ENCODE assay signal across 33 cellular contexts in the genomic region with DNA sequence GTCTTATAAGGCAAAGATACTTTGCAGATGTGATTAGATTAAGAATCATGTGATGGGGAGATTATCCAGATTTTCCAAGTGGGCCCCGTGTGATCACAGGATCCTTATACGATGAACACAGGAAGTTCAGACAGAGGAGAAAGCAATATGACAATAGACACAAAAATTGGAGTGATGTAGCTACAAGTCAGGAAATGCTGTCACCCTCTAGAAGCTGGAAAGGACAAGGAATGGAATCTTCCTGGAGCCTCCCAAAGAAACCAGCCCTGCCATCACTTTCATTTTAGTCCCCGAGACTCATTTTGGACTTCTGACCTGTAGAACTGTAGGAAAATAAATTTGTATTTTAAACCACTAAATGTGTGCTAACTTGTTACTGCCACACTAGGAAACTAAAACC.
"Had no signal": no experiment of that assay in that cellular context is flagged by ENCODE, and none has a peak within 500 bp of the region (broad histone marks: within the 10 kb centered on the region; RNA-seq: fewer than 3 reads in every experiment).

No MANE protein-coding gene starts in this region.

- H3K9me2 ChIP-seq: SK-N-SH had no signal

- H3K27me3 ChIP-seq: ascending aorta, cardiac muscle cell, SJSA1 had no signal

- H3K27ac ChIP-seq: ascending aorta, cardiac muscle cell, SJSA1 had no signal

- H3K9me3 ChIP-seq: ascending aorta, SJSA1, SK-N-SH had no signal

- H3K4me1 Mint-ChIP-seq: activated CD4-positive, alpha-beta T cell treated with anti-CD3 and anti-CD28 coated beads, Interleukin-2, amount 10 ng/mL, durations not matched to agents 24 days and 14 days; activated naive CD4-positive, alpha-beta T cell treated with anti-CD3 and anti-CD28 coated beads, Interleukin-2, amount 50 U/mL, for 24 hours; activated naive CD8-positive, alpha-beta T cell treated with anti-CD3 and anti-CD28 coated beads, Interleukin-2, amount 10 ng/mL, durations not matched to agents 7 days and 5 days; activated T-helper 17 cell treated with anti-CD3 and anti-CD28 coated beads, Interleukin-2, amount 50 U/mL, for 72 hours; central memory CD8-positive, alpha-beta T cell had no signal

- DNase-seq: activated CD4-positive, alpha-beta T cell treated with anti-CD3 and anti-CD28 coated beads, Interleukin-2, amount 10 ng/mL, durations not matched to agents 24 days and 14 days; activated CD4-positive, alpha-beta T cell treated with anti-CD3 and anti-CD28 coated beads, Interleukin-2, amount 50 U/mL, for 4 hours; activated CD8-positive, alpha-beta T cell treated with anti-CD3 and anti-CD28 coated beads for 36 hours; activated gamma-delta T cell; activated naive CD4-positive, alpha-beta T cell treated with Interleukin-2 at 50 U/mL for 16 hours; activated naive CD8-positive, alpha-beta T cell treated with anti-CD3 and anti-CD28 coated beads, Interleukin-2, amount 10 ng/mL, durations not matched to agents 7 days and 5 days; activated T-cell treated with anti-CD3 and anti-CD28 coated beads, Interleukin-2, amount 50 U/mL, for 1 hour; activated T-cell treated with anti-CD3 and anti-CD28 coated beads, Interleukin-2, amount 50 U/mL, for 72 hours; amygdala; Kasumi-1; MM.1S; MV-4-11; NCI-H1092; NCI-H1417; NCI-H146; NCI-H187; NCI-H2029 treated with DMSO at 0.1 percent for 48 hours; NCI-H2107; NCI-H2171; NCI-H446; NCI-H510A treated with DMSO at 0.1 percent for 48 hours; NCI-H69; OCI-M1; SHP77 treated with DMSO at 0.1 percent for 48 hours; SK-N-SH had no signal

- H3K4me3 Mint-ChIP-seq: activated CD4-positive, alpha-beta T cell treated with anti-CD3 and anti-CD28 coated beads, Interleukin-2, amount 10 ng/mL, durations not matched to agents 24 days and 14 days; activated CD8-positive, alpha-beta T cell treated with anti-CD3 and anti-CD28 coated beads for 36 hours; activated naive CD4-positive, alpha-beta T cell treated with anti-CD3 and anti-CD28 coated beads, Interleukin-2, amount 50 U/mL, for 24 hours; activated naive CD8-positive, alpha-beta T cell treated with anti-CD3 and anti-CD28 coated beads, Interleukin-2, amount 10 ng/mL, durations not matched to agents 7 days and 5 days; activated T-cell treated with anti-CD3 and anti-CD28 coated beads, Interleukin-2, amount 50 U/mL, for 72 hours; activated T-helper 17 cell treated with anti-CD3 and anti-CD28 coated beads, Interleukin-2, amount 50 U/mL, for 72 hours; central memory CD8-positive, alpha-beta T cell; T-helper 1 cell treated with Interleukin-12 subunit alpha and Interleukin-12 subunit beta and Interleukin-4 antibody, amounts not matched to agents 30 μg/mL and 1 μg/mL, for 36 hours; T-helper 2 cell treated with Interferon-gamma antibody and Interleukin-4, amounts not matched to agents 5 μg/mL and 100 μg/mL, for 36 hours had no signal

- H3K9me3 Mint-ChIP-seq: activated CD4-positive, alpha-beta T cell treated with anti-CD3 and anti-CD28 coated beads, Interleukin-2, amount 10 ng/mL, durations not matched to agents 24 days and 14 days; activated CD8-positive, alpha-beta T cell treated with anti-CD3 and anti-CD28 coated beads for 36 hours; activated naive CD4-positive, alpha-beta T cell treated with anti-CD3 and anti-CD28 coated beads, Interleukin-2, amount 50 U/mL, for 24 hours; activated naive CD8-positive, alpha-beta T cell treated with anti-CD3 and anti-CD28 coated beads, Interleukin-2, amount 10 ng/mL, durations not matched to agents 7 days and 5 days; activated T-cell treated with anti-CD3 and anti-CD28 coated beads, Interleukin-2, amount 50 U/mL, for 72 hours; activated T-helper 17 cell treated with anti-CD3 and anti-CD28 coated beads, Interleukin-2, amount 50 U/mL, for 72 hours; central memory CD8-positive, alpha-beta T cell; T-helper 1 cell treated with Interleukin-12 subunit alpha and Interleukin-12 subunit beta and Interleukin-4 antibody, amounts not matched to agents 30 μg/mL and 1 μg/mL, for 36 hours; T-helper 2 cell treated with Interferon-gamma antibody and Interleukin-4, amounts not matched to agents 5 μg/mL and 100 μg/mL, for 36 hours had no signal

- ATAC-seq: activated CD8-positive, alpha-beta T cell treated with anti-CD3 and anti-CD28 coated beads for 36 hours; activated T-cell treated with anti-CD3 and anti-CD28 coated beads, Interleukin-2, amount 50 U/mL, for 72 hours; activated T-helper 17 cell treated with anti-CD3 and anti-CD28 coated beads, Interleukin-2, amount 50 U/mL, for 72 hours had no signal

- H3K27ac Mint-ChIP-seq: activated CD4-positive, alpha-beta T cell treated with anti-CD3 and anti-CD28 coated beads, Interleukin-2, amount 10 ng/mL, durations not matched to agents 24 days and 14 days; activated CD8-positive, alpha-beta T cell treated with anti-CD3 and anti-CD28 coated beads for 36 hours; activated naive CD4-positive, alpha-beta T cell treated with anti-CD3 and anti-CD28 coated beads, Interleukin-2, amount 50 U/mL, for 24 hours; activated naive CD8-positive, alpha-beta T cell treated with anti-CD3 and anti-CD28 coated beads, Interleukin-2, amount 10 ng/mL, durations not matched to agents 7 days and 5 days; activated T-cell treated with anti-CD3 and anti-CD28 coated beads, Interleukin-2, amount 50 U/mL, for 72 hours; activated T-helper 17 cell treated with anti-CD3 and anti-CD28 coated beads, Interleukin-2, amount 50 U/mL, for 72 hours; T-helper 1 cell treated with Interleukin-12 subunit alpha and Interleukin-12 subunit beta and Interleukin-4 antibody, amounts not matched to agents 30 μg/mL and 1 μg/mL, for 36 hours; T-helper 2 cell treated with Interferon-gamma antibody and Interleukin-4, amounts not matched to agents 5 μg/mL and 100 μg/mL, for 36 hours had no signal

- H3K4me3 ChIP-seq: ascending aorta, cardiac muscle cell, SJSA1 had no signal

- H3K9ac ChIP-seq: SK-N-SH had no signal

- H3K36me3 Mint-ChIP-seq: activated naive CD4-positive, alpha-beta T cell treated with anti-CD3 and anti-CD28 coated beads, Interleukin-2, amount 50 U/mL, for 24 hours; activated naive CD8-positive, alpha-beta T cell treated with anti-CD3 and anti-CD28 coated beads, Interleukin-2, amount 10 ng/mL, durations not matched to agents 7 days and 5 days had no signal

- H3K4me2 ChIP-seq: SK-N-SH had no signal

- H3K4me1 ChIP-seq: ascending aorta, SJSA1 had no signal

- H3K36me3 ChIP-seq: ascending aorta, cardiac muscle cell, SJSA1 had no signal

- H3K27me3 Mint-ChIP-seq: activated CD4-positive, alpha-beta T cell treated with anti-CD3 and anti-CD28 coated beads, Interleukin-2, amount 10 ng/mL, durations not matched to agents 24 days and 14 days; activated naive CD8-positive, alpha-beta T cell treated with anti-CD3 and anti-CD28 coated beads, Interleukin-2, amount 10 ng/mL, durations not matched to agents 7 days and 5 days had no signal
